ENCODE assay signal across 1 cellular context in the genomic region with DNA sequence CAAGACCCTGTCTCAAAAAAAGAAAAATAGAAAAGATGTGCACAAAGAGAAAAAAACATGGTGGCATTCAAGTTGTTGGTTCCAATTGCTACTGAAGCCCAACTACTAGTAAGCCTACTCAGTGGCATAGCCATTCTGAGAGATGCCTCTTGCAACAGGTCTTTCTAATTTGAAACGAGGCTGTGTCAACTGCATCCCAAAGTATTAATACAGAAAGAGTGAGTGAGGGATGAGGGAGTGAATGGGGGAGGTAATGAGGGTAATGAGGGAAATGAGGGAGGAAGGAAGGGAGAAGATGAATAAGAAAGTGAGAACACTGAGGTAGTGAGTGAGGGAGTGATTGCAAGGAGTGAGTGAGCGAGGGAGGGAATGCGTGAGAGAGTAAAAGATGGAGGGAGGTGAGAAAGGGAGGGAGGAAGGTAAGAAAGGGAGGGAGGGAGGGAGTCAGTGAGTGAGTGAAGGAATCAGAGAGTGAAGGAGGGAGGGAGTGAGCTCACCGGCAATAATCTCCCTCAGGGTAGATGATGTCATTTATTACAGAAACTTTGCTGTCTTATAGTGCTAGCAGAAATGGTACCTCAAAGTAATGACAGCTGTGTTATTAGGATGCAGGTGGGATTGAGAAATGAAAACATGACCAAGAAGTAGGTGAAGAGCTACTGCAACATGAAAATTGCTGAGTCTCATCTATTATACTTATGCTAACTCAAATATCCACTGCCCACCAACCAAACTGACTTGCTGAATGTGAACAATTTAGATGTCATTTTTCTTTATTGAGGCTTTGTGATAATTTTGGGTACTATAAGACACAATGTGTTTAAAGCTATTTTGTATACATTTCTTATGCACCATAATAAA.
TF ChIP-seq lines count a peak whose summit lies in the region.

No MANE protein-coding gene starts in this region.

TF ChIP-seq in HEK293, 187 proteins besides CTCF, POLR2A, EP300 and RAD21 (continued from another document):
- TF ChIP-seq, protein P1, sequence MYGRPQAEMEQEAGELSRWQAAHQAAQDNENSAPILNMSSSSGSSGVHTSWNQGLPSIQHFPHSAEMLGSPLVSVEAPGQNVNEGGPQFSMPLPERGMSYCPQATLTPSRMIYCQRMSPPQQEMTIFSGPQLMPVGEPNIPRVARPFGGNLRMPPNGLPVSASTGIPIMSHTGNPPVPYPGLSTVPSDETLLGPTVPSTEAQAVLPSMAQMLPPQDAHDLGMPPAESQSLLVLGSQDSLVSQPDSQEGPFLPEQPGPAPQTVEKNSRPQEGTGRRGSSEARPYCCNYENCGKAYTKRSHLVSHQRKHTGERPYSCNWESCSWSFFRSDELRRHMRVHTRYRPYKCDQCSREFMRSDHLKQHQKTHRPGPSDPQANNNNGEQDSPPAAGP (tag by site-specific recombination; IDR thresholded peaks at IDR 0.05): 0 out of 2 replicates have a peak, but pooled peaks have one; percentile 47
- peak; percentile 87 for TF ChIP-seq WT1 (tag by site-specific recombination; IDR thresholded peaks at IDR 0.05)
- TF ChIP-seq, protein P2, sequence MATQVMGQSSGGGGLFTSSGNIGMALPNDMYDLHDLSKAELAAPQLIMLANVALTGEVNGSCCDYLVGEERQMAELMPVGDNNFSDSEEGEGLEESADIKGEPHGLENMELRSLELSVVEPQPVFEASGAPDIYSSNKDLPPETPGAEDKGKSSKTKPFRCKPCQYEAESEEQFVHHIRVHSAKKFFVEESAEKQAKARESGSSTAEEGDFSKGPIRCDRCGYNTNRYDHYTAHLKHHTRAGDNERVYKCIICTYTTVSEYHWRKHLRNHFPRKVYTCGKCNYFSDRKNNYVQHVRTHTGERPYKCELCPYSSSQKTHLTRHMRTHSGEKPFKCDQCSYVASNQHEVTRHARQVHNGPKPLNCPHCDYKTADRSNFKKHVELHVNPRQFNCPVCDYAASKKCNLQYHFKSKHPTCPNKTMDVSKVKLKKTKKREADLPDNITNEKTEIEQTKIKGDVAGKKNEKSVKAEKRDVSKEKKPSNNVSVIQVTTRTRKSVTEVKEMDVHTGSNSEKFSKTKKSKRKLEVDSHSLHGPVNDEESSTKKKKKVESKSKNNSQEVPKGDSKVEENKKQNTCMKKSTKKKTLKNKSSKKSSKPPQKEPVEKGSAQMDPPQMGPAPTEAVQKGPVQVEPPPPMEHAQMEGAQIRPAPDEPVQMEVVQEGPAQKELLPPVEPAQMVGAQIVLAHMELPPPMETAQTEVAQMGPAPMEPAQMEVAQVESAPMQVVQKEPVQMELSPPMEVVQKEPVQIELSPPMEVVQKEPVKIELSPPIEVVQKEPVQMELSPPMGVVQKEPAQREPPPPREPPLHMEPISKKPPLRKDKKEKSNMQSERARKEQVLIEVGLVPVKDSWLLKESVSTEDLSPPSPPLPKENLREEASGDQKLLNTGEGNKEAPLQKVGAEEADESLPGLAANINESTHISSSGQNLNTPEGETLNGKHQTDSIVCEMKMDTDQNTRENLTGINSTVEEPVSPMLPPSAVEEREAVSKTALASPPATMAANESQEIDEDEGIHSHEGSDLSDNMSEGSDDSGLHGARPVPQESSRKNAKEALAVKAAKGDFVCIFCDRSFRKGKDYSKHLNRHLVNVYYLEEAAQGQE (tag by site-specific recombination; IDR thresholded peaks at IDR 0.05): no peak
- TF ChIP-seq OSR2 (tag by site-specific recombination; IDR thresholded peaks at IDR 0.05): peak; percentile 17; the same call in 1 of the 2 replicates
- TF ChIP-seq SP2 (tag by site-specific recombination; IDR thresholded peaks at IDR 0.05): no peak
- TF ChIP-seq, protein P3, sequence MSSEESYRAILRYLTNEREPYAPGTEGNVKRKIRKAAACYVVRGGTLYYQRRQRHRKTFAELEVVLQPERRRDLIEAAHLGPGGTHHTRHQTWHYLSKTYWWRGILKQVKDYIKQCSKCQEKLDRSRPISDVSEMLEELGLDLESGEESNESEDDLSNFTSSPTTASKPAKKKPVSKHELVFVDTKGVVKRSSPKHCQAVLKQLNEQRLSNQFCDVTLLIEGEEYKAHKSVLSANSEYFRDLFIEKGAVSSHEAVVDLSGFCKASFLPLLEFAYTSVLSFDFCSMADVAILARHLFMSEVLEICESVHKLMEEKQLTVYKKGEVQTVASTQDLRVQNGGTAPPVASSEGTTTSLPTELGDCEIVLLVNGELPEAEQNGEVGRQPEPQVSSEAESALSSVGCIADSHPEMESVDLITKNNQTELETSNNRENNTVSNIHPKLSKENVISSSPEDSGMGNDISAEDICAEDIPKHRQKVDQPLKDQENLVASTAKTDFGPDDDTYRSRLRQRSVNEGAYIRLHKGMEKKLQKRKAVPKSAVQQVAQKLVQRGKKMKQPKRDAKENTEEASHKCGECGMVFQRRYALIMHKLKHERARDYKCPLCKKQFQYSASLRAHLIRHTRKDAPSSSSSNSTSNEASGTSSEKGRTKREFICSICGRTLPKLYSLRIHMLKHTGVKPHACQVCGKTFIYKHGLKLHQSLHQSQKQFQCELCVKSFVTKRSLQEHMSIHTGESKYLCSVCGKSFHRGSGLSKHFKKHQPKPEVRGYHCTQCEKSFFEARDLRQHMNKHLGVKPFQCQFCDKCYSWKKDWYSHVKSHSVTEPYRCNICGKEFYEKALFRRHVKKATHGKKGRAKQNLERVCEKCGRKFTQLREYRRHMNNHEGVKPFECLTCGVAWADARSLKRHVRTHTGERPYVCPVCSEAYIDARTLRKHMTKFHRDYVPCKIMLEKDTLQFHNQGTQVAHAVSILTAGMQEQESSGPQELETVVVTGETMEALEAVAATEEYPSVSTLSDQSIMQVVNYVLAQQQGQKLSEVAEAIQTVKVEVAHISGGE (tag by site-specific recombination; conservative IDR thresholded peaks at IDR 0.05; ENCODE audit: low read depth): no peak
- TF ChIP-seq, protein P4, sequence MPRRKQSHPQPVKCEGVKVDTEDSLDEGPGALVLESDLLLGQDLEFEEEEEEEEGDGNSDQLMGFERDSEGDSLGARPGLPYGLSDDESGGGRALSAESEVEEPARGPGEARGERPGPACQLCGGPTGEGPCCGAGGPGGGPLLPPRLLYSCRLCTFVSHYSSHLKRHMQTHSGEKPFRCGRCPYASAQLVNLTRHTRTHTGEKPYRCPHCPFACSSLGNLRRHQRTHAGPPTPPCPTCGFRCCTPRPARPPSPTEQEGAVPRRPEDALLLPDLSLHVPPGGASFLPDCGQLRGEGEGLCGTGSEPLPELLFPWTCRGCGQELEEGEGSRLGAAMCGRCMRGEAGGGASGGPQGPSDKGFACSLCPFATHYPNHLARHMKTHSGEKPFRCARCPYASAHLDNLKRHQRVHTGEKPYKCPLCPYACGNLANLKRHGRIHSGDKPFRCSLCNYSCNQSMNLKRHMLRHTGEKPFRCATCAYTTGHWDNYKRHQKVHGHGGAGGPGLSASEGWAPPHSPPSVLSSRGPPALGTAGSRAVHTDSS (tag by site-specific recombination; IDR thresholded peaks at IDR 0.05): no peak
- TF ChIP-seq, protein P5, sequence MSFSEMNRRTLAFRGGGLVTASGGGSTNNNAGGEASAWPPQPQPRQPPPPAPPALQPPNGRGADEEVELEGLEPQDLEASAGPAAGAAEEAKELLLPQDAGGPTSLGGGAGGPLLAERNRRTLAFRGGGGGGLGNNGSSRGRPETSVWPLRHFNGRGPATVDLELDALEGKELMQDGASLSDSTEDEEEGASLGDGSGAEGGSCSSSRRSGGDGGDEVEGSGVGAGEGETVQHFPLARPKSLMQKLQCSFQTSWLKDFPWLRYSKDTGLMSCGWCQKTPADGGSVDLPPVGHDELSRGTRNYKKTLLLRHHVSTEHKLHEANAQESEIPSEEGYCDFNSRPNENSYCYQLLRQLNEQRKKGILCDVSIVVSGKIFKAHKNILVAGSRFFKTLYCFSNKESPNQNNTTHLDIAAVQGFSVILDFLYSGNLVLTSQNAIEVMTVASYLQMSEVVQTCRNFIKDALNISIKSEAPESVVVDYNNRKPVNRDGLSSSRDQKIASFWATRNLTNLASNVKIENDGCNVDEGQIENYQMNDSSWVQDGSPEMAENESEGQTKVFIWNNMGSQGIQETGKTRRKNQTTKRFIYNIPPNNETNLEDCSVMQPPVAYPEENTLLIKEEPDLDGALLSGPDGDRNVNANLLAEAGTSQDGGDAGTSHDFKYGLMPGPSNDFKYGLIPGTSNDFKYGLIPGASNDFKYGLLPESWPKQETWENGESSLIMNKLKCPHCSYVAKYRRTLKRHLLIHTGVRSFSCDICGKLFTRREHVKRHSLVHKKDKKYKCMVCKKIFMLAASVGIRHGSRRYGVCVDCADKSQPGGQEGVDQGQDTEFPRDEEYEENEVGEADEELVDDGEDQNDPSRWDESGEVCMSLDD (tag by site-specific recombination; IDR thresholded peaks at IDR 0.05): no peak
- TF ChIP-seq ZNF155 (tag by site-specific recombination; IDR thresholded peaks at IDR 0.05): no peak
- TF ChIP-seq KLF9 (tag by site-specific recombination; IDR thresholded peaks at IDR 0.05; ENCODE audit: low read depth): peak; percentile 15; the same call in 1 of the 2 replicates
- TF ChIP-seq HOXC10 (CRISPR knock-in tag; IDR thresholded peaks at IDR 0.05): no peak
- TF ChIP-seq, protein P6, sequence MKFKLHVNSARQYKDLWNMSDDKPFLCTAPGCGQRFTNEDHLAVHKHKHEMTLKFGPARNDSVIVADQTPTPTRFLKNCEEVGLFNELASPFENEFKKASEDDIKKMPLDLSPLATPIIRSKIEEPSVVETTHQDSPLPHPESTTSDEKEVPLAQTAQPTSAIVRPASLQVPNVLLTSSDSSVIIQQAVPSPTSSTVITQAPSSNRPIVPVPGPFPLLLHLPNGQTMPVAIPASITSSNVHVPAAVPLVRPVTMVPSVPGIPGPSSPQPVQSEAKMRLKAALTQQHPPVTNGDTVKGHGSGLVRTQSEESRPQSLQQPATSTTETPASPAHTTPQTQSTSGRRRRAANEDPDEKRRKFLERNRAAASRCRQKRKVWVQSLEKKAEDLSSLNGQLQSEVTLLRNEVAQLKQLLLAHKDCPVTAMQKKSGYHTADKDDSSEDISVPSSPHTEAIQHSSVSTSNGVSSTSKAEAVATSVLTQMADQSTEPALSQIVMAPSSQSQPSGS (tag by site-specific recombination; IDR thresholded peaks at IDR 0.05; ENCODE audit: low read depth): peak; percentile 96
- TF ChIP-seq, protein P7, sequence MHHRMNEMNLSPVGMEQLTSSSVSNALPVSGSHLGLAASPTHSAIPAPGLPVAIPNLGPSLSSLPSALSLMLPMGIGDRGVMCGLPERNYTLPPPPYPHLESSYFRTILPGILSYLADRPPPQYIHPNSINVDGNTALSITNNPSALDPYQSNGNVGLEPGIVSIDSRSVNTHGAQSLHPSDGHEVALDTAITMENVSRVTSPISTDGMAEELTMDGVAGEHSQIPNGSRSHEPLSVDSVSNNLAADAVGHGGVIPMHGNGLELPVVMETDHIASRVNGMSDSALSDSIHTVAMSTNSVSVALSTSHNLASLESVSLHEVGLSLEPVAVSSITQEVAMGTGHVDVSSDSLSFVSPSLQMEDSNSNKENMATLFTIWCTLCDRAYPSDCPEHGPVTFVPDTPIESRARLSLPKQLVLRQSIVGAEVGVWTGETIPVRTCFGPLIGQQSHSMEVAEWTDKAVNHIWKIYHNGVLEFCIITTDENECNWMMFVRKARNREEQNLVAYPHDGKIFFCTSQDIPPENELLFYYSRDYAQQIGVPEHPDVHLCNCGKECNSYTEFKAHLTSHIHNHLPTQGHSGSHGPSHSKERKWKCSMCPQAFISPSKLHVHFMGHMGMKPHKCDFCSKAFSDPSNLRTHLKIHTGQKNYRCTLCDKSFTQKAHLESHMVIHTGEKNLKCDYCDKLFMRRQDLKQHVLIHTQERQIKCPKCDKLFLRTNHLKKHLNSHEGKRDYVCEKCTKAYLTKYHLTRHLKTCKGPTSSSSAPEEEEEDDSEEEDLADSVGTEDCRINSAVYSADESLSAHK (tag by site-specific recombination; IDR thresholded peaks at IDR 0.05): no peak
- TF ChIP-seq KLF16 (tag by site-specific recombination; IDR thresholded peaks at IDR 0.05): 0 out of 2 replicates have a peak, but pooled peaks have one; percentile 34
- TF ChIP-seq, protein P8, sequence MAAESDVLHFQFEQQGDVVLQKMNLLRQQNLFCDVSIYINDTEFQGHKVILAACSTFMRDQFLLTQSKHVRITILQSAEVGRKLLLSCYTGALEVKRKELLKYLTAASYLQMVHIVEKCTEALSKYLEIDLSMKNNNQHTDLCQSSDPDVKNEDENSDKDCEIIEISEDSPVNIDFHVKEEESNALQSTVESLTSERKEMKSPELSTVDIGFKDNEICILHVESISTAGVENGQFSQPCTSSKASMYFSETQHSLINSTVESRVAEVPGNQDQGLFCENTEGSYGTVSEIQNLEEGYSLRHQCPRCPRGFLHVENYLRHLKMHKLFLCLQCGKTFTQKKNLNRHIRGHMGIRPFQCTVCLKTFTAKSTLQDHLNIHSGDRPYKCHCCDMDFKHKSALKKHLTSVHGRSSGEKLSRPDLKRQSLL (tag by site-specific recombination; IDR thresholded peaks at IDR 0.05): no peak
- no peak for TF ChIP-seq ZNF23 (tag by site-specific recombination; IDR thresholded peaks at IDR 0.05; ENCODE audit: borderline replicate concordance)
- no peak for TF ChIP-seq ZNF558 (tag by site-specific recombination; IDR thresholded peaks at IDR 0.05)
- peak; percentile 61 for TF ChIP-seq FEZF1 (tag by site-specific recombination; IDR thresholded peaks at IDR 0.05)
